ENCODE assay signal across 10 cellular contexts in genomic region chr1:32455958-32456357, GRCh38. TPM values are rescaled to one million over a fixed set of nuclear protein-coding genes. Genes with fewer than 3 reads are reported as not detected.
"Had no signal": no experiment of that assay in that cellular context is flagged by ENCODE, and none has a peak within 500 bp of the region (broad histone marks: within the 10 kb centered on the region; RNA-seq: fewer than 3 reads in every experiment).

No MANE protein-coding gene starts in this region.

- H3K4me3 Mint-ChIP-seq: HFFc6 had no signal

- H3K27ac Mint-ChIP-seq: HFFc6 had no signal

- ATAC-seq: HCT116 had no signal

- H3K4me1 ChIP-seq: HAP-1 had no signal

- H3K36me3 ChIP-seq: HAP-1 had no signal

- DNase-seq: GM23248, GOT3, H7, HFFc6, IMR-90, KBM-7 had no signal

- H3K4me3 ChIP-seq: GM23248, HAP-1 had no signal

- H3K9ac ChIP-seq: GM23248 had no signal

- H3K27ac ChIP-seq: GM23248, HL-60 had no signal

RNA-seq across cellular contexts. Expression of gene ZBTB8B, which starts 8.9 kb away (rescaled TPM):
- total RNA-seq: GM23248, HFFc6, HT1080, IMR-90 had no signal
- polyA plus RNA-seq: GM23248, IMR-90 had no signal
